Comparison of ENCODE assay signal across 8 cellular contexts in the genomic region with DNA sequence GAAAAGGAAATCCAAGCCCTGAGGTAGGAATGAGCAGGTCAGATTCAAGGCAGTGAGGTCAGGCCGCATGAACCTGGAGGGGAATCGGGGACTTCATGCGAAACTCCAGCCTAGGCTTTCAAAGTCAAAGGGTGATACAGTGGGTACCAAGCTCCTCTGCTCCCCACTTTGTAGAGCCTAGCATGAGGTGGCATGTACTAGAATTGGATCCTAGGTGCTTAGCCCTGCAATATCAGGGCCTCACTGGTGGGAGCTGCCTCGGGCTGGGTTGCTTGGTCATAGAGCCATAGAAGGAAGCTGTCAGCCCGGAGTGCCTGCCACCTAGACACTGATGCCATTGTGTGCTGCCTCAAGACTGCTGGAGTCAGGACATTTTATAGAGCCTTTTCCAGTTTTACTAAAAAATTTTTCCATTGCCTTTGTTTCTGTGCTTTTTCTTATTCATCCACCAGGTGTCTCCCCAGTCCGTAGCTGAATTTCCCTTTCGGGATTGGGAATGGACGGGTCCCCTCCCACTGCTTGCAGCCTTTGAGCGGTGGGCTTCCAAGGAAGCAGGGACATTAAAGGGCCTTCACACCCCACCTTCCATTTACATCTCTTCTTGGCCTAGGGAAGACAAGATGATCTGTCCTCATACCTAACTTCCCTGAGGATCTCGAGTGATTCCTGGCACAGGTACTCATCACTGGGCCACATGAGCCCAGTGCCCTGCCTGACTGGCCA. TPM values are rescaled to one million over a fixed set of nuclear protein-coding genes. Genes with fewer than 3 reads are reported as not detected.
DNase-seq lines count a peak whose midpoint lies in the region; ATAC-seq and TF ChIP-seq lines count a peak whose summit lies in the region.

No MANE protein-coding gene starts in this region.

- peaks cover 18 to 35% (median 26%) of the 10 kb centered on the region in 4 donors for H3K4me1 Mint-ChIP-seq in CD4-positive, alpha-beta memory T cell

- CTCF ChIA-PET in CD4-positive, alpha-beta memory T cell (lab: Charles Lee; ENCODE audit: partially characterized antibody): interaction anchor here (1.0 to 12.0 kb wide), 2 partner anchors 18 to 23 kb away, joined by 5 to 171 read pairs; no protein-coding TSS in a partner anchor

- H4K20me1 ChIP-seq in Loucy (ENCODE audit: insufficient read depth, low read length, poor library complexity, severe bottlenecking): no peaks in the 10 kb centered on the region

- intact Hi-C loops in CD4-positive, alpha-beta memory T cell (cut with micrococcal nuclease): loop anchor here (10.0 kb wide), 1 partner anchor 459 kb away; a partner anchor contains a TSS

- no peak for ATAC-seq in HG02970 (IDR thresholded peaks at IDR 0.05; ENCODE audit: low FRiP score, unreplicated experiment)

- H3K27ac ChIP-seq in parathyroid adenoma: no peak overlapping the region
- H3K27ac ChIP-seq in CD4-positive, alpha-beta memory T cell (ENCODE audit: low read depth, low read length): no peak overlapping the region

- H3K9me2 ChIP-seq in Loucy (replicated peaks; ENCODE audit: low read depth, low read length): no peaks in the 10 kb centered on the region

- H3K9me3 Mint-ChIP-seq in CD4-positive, alpha-beta memory T cell: peaks cover 0 to 3% (median 0%) of the 10 kb centered on the region in 8 donors

- peaks cover 12% of the 10 kb centered on the region; the same call in 1 of the 2 replicates for H3K36me3 ChIP-seq in Loucy (ENCODE audit: insufficient read depth, low read length)
- H3K36me3 ChIP-seq in parathyroid adenoma (ENCODE audit: control insufficient read depth, insufficient read depth, low read length): no peaks in the 10 kb centered on the region
- peaks cover 23% of the 10 kb centered on the region for H3K36me3 ChIP-seq in CD4-positive, alpha-beta memory T cell (ENCODE audit: insufficient read depth, low read length)

- peaks cover 18 to 41% of the 10 kb centered on the region in 2 donors for H3K36me3 Mint-ChIP-seq in CD4-positive, alpha-beta memory T cell

- peak; percentile 7 for DNase-seq in DMS53 treated with DMSO at 0.1 percent for 48 hours (lab: John Stamatoyannopoulos, UW; ENCODE audit: unreplicated experiment)
- DNase-seq in dermis blood vessel endothelial cell: peak; percentile 72
- DNase-seq in CD4-positive, alpha-beta memory T cell: no peak
- no peak for DNase-seq in NCI-H146 (lab: John Stamatoyannopoulos, UW)
- DNase-seq in NCI-H1092 treated with DMSO at 0.1 percent for 48 hours (lab: John Stamatoyannopoulos, UW): no peak

- peak overlapping the region in 2 of 8 donors; percentile 4 to 9 for H3K4me3 Mint-ChIP-seq in CD4-positive, alpha-beta memory T cell

- H3K9me3 ChIP-seq in Loucy (ENCODE audit: insufficient read depth, low read depth, low read length) (no peaks in the 10 kb centered on the region), parathyroid adenoma (ENCODE audit: control insufficient read depth, low read length) (no peaks in the 10 kb centered on the region)
- no peaks in the 10 kb centered on the region for H3K9me3 ChIP-seq in CD4-positive, alpha-beta memory T cell (ENCODE audit: control insufficient read depth in 1 of 2, low read length in 2 of 2)

- no peaks in the 10 kb centered on the region for H3F3A ChIP-seq in Loucy (ENCODE audit: low read depth)

- H3K9ac ChIP-seq in Loucy (ENCODE audit: low read depth, low read length, poor library complexity, severe bottlenecking) (no peak overlapping the region), parathyroid adenoma (no peak overlapping the region)

- H3K27me3 Mint-ChIP-seq in CD4-positive, alpha-beta memory T cell: no peaks in the 10 kb centered on the region

- peak; percentile 55 for TF ChIP-seq CTCF in Loucy (conservative IDR thresholded peaks at IDR 0.05; ENCODE audit: low read length)
- TF ChIP-seq CTCF in parathyroid adenoma (IDR thresholded peaks at IDR 0.05): peak; percentile 75

- H3K27ac Mint-ChIP-seq in CD4-positive, alpha-beta memory T cell: peak overlapping the region in 3 of 7 donors; percentile 29 to 49 (median 38)

- POLR2A ChIA-PET in CD4-positive, alpha-beta memory T cell (lab: Charles Lee; ENCODE audit: partially characterized antibody): no interaction called here

- H3K4me3 ChIP-seq in Loucy (ENCODE audit: low read length, poor library complexity, severe bottlenecking): no peak overlapping the region
- H3K4me3 ChIP-seq in parathyroid adenoma (ENCODE audit: low read depth, low read length): no peak overlapping the region
- H3K4me3 ChIP-seq in CD4-positive, alpha-beta memory T cell (ENCODE audit: low read length in 2 of 2): no peak overlapping the region

- peaks cover 26% of the 10 kb centered on the region for H3K4me1 ChIP-seq in Loucy (ENCODE audit: insufficient read depth, low read length, poor library complexity, severe bottlenecking)
- peaks cover 9% of the 10 kb centered on the region for H3K4me1 ChIP-seq in parathyroid adenoma
- peaks cover 20% of the 10 kb centered on the region for H3K4me1 ChIP-seq in CD4-positive, alpha-beta memory T cell (ENCODE audit: insufficient read depth, low read length)

- H2AFZ ChIP-seq in Loucy (ENCODE audit: low read length) (no peak overlapping the region), parathyroid adenoma (no peak overlapping the region)

- peaks cover 20% of the 10 kb centered on the region; the same call in 1 of the 2 replicates for H3K79me2 ChIP-seq in Loucy (ENCODE audit: insufficient read depth, low read length)
- H3K79me2 ChIP-seq in parathyroid adenoma: peaks cover 8% of the 10 kb centered on the region

- H3K27me3 ChIP-seq in Loucy (ENCODE audit: insufficient read depth, low read length, poor library complexity, severe bottlenecking): no peaks in the 10 kb centered on the region
- H3K27me3 ChIP-seq in parathyroid adenoma (ENCODE audit: control insufficient read depth, insufficient read depth, low read length): no peaks in the 10 kb centered on the region
- H3K27me3 ChIP-seq in CD4-positive, alpha-beta memory T cell (ENCODE audit: insufficient read depth, low read length): no peaks in the 10 kb centered on the region

- no peak overlapping the region for H3K4me2 ChIP-seq in Loucy (ENCODE audit: low read depth, low read length, poor library complexity, severe bottlenecking)
- H3K4me2 ChIP-seq in parathyroid adenoma (ENCODE audit: low read length): no peak overlapping the region

RNA-seq across cellular contexts. Expression of a gene that starts 5.5 kb away (rescaled TPM):
- total RNA-seq in dermis blood vessel endothelial cell: 43.6 and 57.8 TPM in 2 replicates
- total RNA-seq in CD4-positive, alpha-beta memory T cell: 10 to 100 TPM; 33.4 to 33.9 TPM
- polyA plus RNA-seq in CD4-positive, alpha-beta memory T cell: 10 to 100 TPM in 1 of 2 donors, 1 to 10 TPM in 1; 8.4 to 19.9 TPM

RNA-seq across cellular contexts. Expression of a gene that starts 6.8 kb away (rescaled TPM):
- total RNA-seq in dermis blood vessel endothelial cell: 7.7 and 8.8 TPM in 2 replicates
- 10 to 100 TPM; 11.5 to 14.3 TPM for total RNA-seq in CD4-positive, alpha-beta memory T cell
- 10 to 100 TPM in 1 of 2 donors, 1 to 10 TPM in 1; 5.0 to 10.3 TPM for polyA plus RNA-seq in CD4-positive, alpha-beta memory T cell

RNA-seq across cellular contexts. Expression of a gene that starts 6.8 kb away (rescaled TPM):
- total RNA-seq in dermis blood vessel endothelial cell: 50.4 and 50.6 TPM in 2 replicates
- total RNA-seq in CD4-positive, alpha-beta memory T cell: 10 to 100 TPM; 65.8 to 71.6 TPM
- polyA plus RNA-seq in CD4-positive, alpha-beta memory T cell: 100 to 1,000 TPM; 110 to 114 TPM

RNA-seq across cellular contexts. Expression of a gene that starts 24.8 kb away (rescaled TPM):
- 1.9 and 2.6 TPM in 2 replicates for total RNA-seq in dermis blood vessel endothelial cell
- 1 to 10 TPM; 1.1 to 1.4 TPM for total RNA-seq in CD4-positive, alpha-beta memory T cell
- under 1 TPM in 1 of 2 donors, not detected in 1; 0.26 TPM for polyA plus RNA-seq in CD4-positive, alpha-beta memory T cell

RNA-seq across cellular contexts. Expression of a gene that starts 36.8 kb away (rescaled TPM):
- total RNA-seq in dermis blood vessel endothelial cell: 0.34 and 0.88 TPM in 2 replicates
- total RNA-seq in CD4-positive, alpha-beta memory T cell: 1 to 10 TPM; 1.1 to 1.8 TPM
- under 1 TPM; 0.20 to 0.29 TPM for polyA plus RNA-seq in CD4-positive, alpha-beta memory T cell

Comparison
In these comparisons a context has a peak if more than half of its experiments do, and no peak if none do; other contexts are left out.
1. DNase-seq: peak in DMS53 treated with DMSO at 0.1 percent for 48 hours (single experiment) and dermis blood vessel endothelial cell (single experiment); none in CD4-positive, alpha-beta memory T cell (0 of 5), NCI-H146 (single experiment) and NCI-H1092 treated with DMSO at 0.1 percent for 48 hours (single experiment).